ENCODE assay signal across 8 cellular contexts in genomic region chr2:208254118-208254870, GRCh38. TPM values are rescaled to one million over a fixed set of nuclear protein-coding genes. Genes with fewer than 3 reads are reported as not detected.
DNase-seq lines count a peak whose midpoint lies in the region; ATAC-seq lines count a peak whose summit lies in the region.

No MANE protein-coding gene starts in this region.

- peak overlapping the region; percentile 91 to 95 for H3K4me3 Mint-ChIP-seq in effector memory CD8-positive, alpha-beta T cell

- 0% methylated on average over 24 to 33 of the region's 36 CpGs for WGBS in mesodermal cell (ENCODE audit: insufficient coverage in 2 of 2), 2 experiments

- H3K4me3 ChIP-seq in mesodermal cell (ENCODE audit: extremely low read depth, insufficient read depth, low read length, poor library complexity, severe bottlenecking), result peak overlapping the region; percentile 93

- H3K27ac ChIP-seq in mesodermal cell (ENCODE audit: low read depth, low read length, severe bottlenecking), result peak overlapping the region; percentile 89

- peaks cover 17 to 21% of the 10 kb centered on the region in 2 donors for H3K4me1 Mint-ChIP-seq in effector memory CD8-positive, alpha-beta T cell (ENCODE audit: low read depth in 2 of 2)

- H3K9me3 ChIP-seq in mesodermal cell (ENCODE audit: control insufficient read depth, low read length), result no peaks in the 10 kb centered on the region

- ATAC-seq in GM19324 (IDR thresholded peaks at IDR 0.05; ENCODE audit: low FRiP score, unreplicated experiment) (peak; percentile 84), HG03457 (IDR thresholded peaks at IDR 0.05; ENCODE audit: unreplicated experiment) (peak; percentile 64)
- peak; percentile 76 for ATAC-seq in effector memory CD8-positive, alpha-beta T cell (replicated peaks)

- no peaks in the 10 kb centered on the region for H3K27me3 Mint-ChIP-seq in effector memory CD8-positive, alpha-beta T cell

- H3K36me3 Mint-ChIP-seq in effector memory CD8-positive, alpha-beta T cell (ENCODE audit: insufficient read depth), result peaks cover 25% of the 10 kb centered on the region

- DNase-seq in CD1c-positive myeloid dendritic cell (ENCODE audit: extremely low spot score) (peak; percentile 80), NCI-H774 (lab: John Stamatoyannopoulos, UW) (peak; percentile 63)
- DNase-seq in activated CD8-positive, alpha-beta memory T cell treated with anti-CD3 and anti-CD28 coated beads for 1 hour (ENCODE audit: extremely low read depth in 1 of 2, low read depth in 1 of 2), result peak; percentile 50 to 69
- DNase-seq in effector memory CD8-positive, alpha-beta T cell, result peak; percentile 76 to 78 (median 78)
- peak; percentile 59 for DNase-seq in stimulated activated CD8-positive, alpha-beta memory T cell treated with anti-CD3 and anti-CD28 coated beads, Interleukin-15, amount 100 ng/mL, for 1 hour (ENCODE audit: low read depth)

- no peaks in the 10 kb centered on the region for H3K9me3 Mint-ChIP-seq in effector memory CD8-positive, alpha-beta T cell

- peaks cover 9% of the 10 kb centered on the region for H3K4me1 ChIP-seq in mesodermal cell (ENCODE audit: control insufficient read depth, insufficient read depth, low read length, poor library complexity, severe bottlenecking)

- H3K36me3 ChIP-seq in mesodermal cell (ENCODE audit: control insufficient read depth, insufficient read depth, low read length), result peaks cover 42% of the 10 kb centered on the region

- H3K27ac Mint-ChIP-seq in effector memory CD8-positive, alpha-beta T cell, result peak overlapping the region; percentile 69 to 77

RNA-seq across cellular contexts. Expression of gene IDH1, which starts 0.6 kb away (rescaled TPM):
- 157 TPM for polyA plus RNA-seq in mesodermal cell (2013, experiment 1 of 2)
- polyA plus RNA-seq in mesodermal cell (2013, experiment 2 of 2), result 167 TPM

RNA-seq across cellular contexts. Expression of gene PIKFYVE, which starts 11.8 kb away (rescaled TPM):
- 26.5 TPM for polyA plus RNA-seq in mesodermal cell (2013, experiment 1 of 2)
- polyA plus RNA-seq in mesodermal cell (2013, experiment 2 of 2), result 24.8 TPM

Comparison
In these comparisons a context has a peak if more than half of its experiments do, and no peak if none do; other contexts are left out.
1. Peak in every context shown above with its lines: DNase-seq, ATAC-seq, H3K4me3 ChIP-seq and H3K27ac ChIP-seq.